ENCODE assay signal across 20 cellular contexts in the genomic region with DNA sequence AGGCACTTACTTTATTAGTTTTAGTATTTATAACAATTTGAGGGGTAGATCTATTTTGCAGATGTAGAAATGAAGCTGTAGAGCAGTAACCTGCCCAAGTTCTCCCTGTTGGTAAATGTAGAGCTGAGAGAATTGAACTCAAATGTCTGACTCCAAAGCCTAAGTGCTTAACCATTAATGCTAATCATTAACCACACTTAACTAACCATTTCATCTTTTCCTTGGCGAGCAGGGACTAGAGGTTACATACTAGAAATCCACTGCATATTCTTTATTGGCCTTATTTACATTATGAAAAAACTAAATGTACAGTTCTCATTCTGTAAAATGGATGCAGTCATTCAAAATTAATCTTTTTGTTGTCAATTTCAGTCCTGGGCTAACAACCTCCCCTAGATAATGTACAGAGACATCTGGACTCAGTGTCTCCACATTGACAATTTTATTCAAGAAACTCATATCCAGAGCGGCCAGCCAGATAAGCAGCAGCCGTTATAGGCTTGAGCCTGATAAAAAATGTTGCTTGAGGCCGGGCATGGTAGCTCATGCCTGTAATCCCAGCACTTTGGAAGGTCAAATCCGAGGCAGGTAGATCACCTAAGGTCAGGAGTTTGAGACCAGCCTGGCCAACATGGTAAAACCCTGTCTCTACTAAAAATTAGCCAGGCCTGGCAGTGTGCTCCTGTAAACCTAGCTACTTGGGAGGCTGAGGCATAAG.
A peak's percentile ranks its signal among the peaks of the same experiment; 100 is the strongest.
DNase-seq lines count a peak whose midpoint lies in the region; ATAC-seq, FAIRE-seq and TF ChIP-seq lines count a peak whose summit lies in the region.
"Had no signal": no experiment of that assay in that cellular context is flagged by ENCODE, and none has a peak within 500 bp of the region (broad histone marks: within the 10 kb centered on the region; RNA-seq: fewer than 3 reads in every experiment).

No MANE protein-coding gene starts in this region.

- peaks cover 6% of the 10 kb centered on the region for H3K9me3 Mint-ChIP-seq in natural killer cell treated with Interleukin-12 subunit alpha and Interleukin-12 subunit beta and Interleukin-15 and Interleukin-18, amount 100 ng/mL, for 72 hours
- H3K9me3 Mint-ChIP-seq: brain, neural progenitor cell had no signal

- TF ChIP-seq POLR2A in body of pancreas (IDR thresholded peaks at IDR 0.05), result no peak

- no peak for TF ChIP-seq CTCF in body of pancreas (IDR thresholded peaks at IDR 0.05)

- no peak overlapping the region for H3K4me3 ChIP-seq in body of pancreas
- H3K4me3 ChIP-seq: HAP-1, neural progenitor cell had no signal

- peaks cover 55 to 61% of the 10 kb centered on the region in 2 donors for H3K4me1 Mint-ChIP-seq in natural killer cell treated with Interleukin-12 subunit alpha and Interleukin-12 subunit beta and Interleukin-15 and Interleukin-18, amount 100 ng/mL, for 72 hours (ENCODE audit: low read depth in 2 of 2)

- peak overlapping the region; percentile 96 to 98 for H3K27ac Mint-ChIP-seq in natural killer cell treated with Interleukin-12 subunit alpha and Interleukin-12 subunit beta and Interleukin-15 and Interleukin-18, amount 100 ng/mL, for 72 hours
- H3K27ac Mint-ChIP-seq: brain, neural progenitor cell had no signal

- H3K36me3 ChIP-seq in body of pancreas (replicated peaks in 1 of 2; ENCODE audit: insufficient read depth in 1 of 2, low read depth in 2 of 2), result no peaks in the 10 kb centered on the region
- H3K36me3 ChIP-seq: HAP-1, neural progenitor cell had no signal

- intact Hi-C loops in body of pancreas (cut with DNase I), result no loop called here

- H3K9me3 ChIP-seq in body of pancreas, result no peaks in the 10 kb centered on the region
- H3K9me3 ChIP-seq: HAP-1 had no signal

- peak; percentile 58 for FAIRE-seq in GM18507 (lab: Jason Lieb, UNC)

- H3K4me3 Mint-ChIP-seq in natural killer cell treated with Interleukin-12 subunit alpha and Interleukin-12 subunit beta and Interleukin-15 and Interleukin-18, amount 100 ng/mL, for 72 hours, result no peak overlapping the region
- H3K4me3 Mint-ChIP-seq: brain, neural progenitor cell had no signal

- ATAC-seq in HG03175 (IDR thresholded peaks at IDR 0.05; ENCODE audit: unreplicated experiment), result peak; percentile 47
- ATAC-seq in body of pancreas, result peak; percentile 85
- ATAC-seq in natural killer cell treated with Interleukin-12 subunit alpha and Interleukin-12 subunit beta and Interleukin-15 and Interleukin-18, amount 100 ng/mL, for 72 hours, result no peak
- ATAC-seq in GM21528 (IDR thresholded peaks at IDR 0.05; ENCODE audit: low FRiP score, unreplicated experiment), result no peak
- ATAC-seq: sciatic nerve had no signal

- DNase-seq in GM18507 (ENCODE audit: extremely low spot score, insufficient read length, low read depth) (no peak), body of pancreas (peak in 1 of 4 donors; percentile 7), NCI-H146 treated with DMSO at 0.1 percent for 48 hours (lab: John Stamatoyannopoulos, UW; ENCODE audit: unreplicated experiment) (no peak), NCI-H345 treated with DMSO at 0.1 percent for 48 hours (lab: John Stamatoyannopoulos, UW; ENCODE audit: unreplicated experiment) (no peak)
- no peak for DNase-seq in natural killer cell treated with Interleukin-12 subunit alpha and Interleukin-12 subunit beta and Interleukin-15 and Interleukin-18, amount 100 ng/mL, for 72 hours (ENCODE audit: low spot score)
- no peak for DNase-seq in activated CD8-positive, alpha-beta memory T cell treated with anti-CD3 and anti-CD28 coated beads, Interleukin-2, amount 50 U/mL, for 4 hours
- DNase-seq: activated CD4-positive, alpha-beta T cell treated with anti-CD3 and anti-CD28 coated beads for 1 hour; activated naive CD4-positive, alpha-beta T cell treated with anti-CD3 and anti-CD28 coated beads, Interleukin-2, amount 50 U/mL, for 16 hours; Calu3; GF-D8; mammary epithelial cell; NCI-H1694; stimulated activated CD4-positive, alpha-beta T cell treated with anti-CD3 and anti-CD28 coated beads, Interleukin-2, amount 100 ng/mL, for 48 hours had no signal

- peaks cover 28% of the 10 kb centered on the region for H3K4me1 ChIP-seq in body of pancreas
- H3K4me1 ChIP-seq: HAP-1, neural progenitor cell had no signal

- WGBS in body of pancreas, 2 donors, result 14 to 23% methylated on average over 5 of the region's 5 CpGs

- no peaks in the 10 kb centered on the region for H3K27me3 Mint-ChIP-seq in natural killer cell treated with Interleukin-12 subunit alpha and Interleukin-12 subunit beta and Interleukin-15 and Interleukin-18, amount 100 ng/mL, for 72 hours

- H3K36me3 Mint-ChIP-seq in natural killer cell treated with Interleukin-12 subunit alpha and Interleukin-12 subunit beta and Interleukin-15 and Interleukin-18, amount 100 ng/mL, for 72 hours, result peaks cover 6% of the 10 kb centered on the region
- H3K36me3 Mint-ChIP-seq: brain, neural progenitor cell had no signal

- no peaks in the 10 kb centered on the region for H3K27me3 ChIP-seq in body of pancreas
- H3K27me3 ChIP-seq: neural progenitor cell had no signal

- peak overlapping the region in 3 of 4 donors; percentile 45 to 69 (median 62) for H3K27ac ChIP-seq in body of pancreas
- H3K27ac ChIP-seq: neural progenitor cell, RWPE1 had no signal

Comparison
In these comparisons a context has a peak if more than half of its experiments do, and no peak if none do; other contexts are left out.
1. ATAC-seq: peak in HG03175 (single experiment) and body of pancreas (single experiment); none in natural killer cell treated with Interleukin-12 subunit alpha and Interleukin-12 subunit beta and Interleukin-15 and Interleukin-18, amount 100 ng/mL, for 72 hours (0 of 2) and GM21528 (single experiment).